Comparison of ENCODE assay signal across 14 cellular contexts in the genomic region with DNA sequence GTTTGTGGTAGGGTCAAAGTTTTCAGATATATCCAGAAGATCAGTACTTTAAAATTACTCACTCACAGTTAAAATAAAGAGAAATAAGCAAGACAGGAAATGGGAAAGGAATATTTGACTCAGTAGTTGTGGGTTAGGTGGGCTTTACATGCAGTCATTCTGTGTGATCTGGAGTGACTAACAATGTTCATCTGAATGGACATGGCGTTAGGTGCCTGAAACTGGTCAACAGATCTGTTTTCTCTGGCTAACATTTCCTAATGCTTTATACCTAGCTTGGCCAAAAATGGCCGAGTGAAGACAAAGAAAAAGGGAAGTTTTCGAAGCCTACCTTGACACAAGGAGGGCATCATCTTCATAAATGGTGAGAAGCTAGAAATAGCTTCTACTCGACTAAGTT.
A peak's percentile ranks its signal among the peaks of the same experiment; 100 is the strongest.
DNase-seq lines count a peak whose midpoint lies in the region; ATAC-seq and TF ChIP-seq lines count a peak whose summit lies in the region.
"Had no signal": no experiment of that assay in that cellular context is flagged by ENCODE, and none has a peak within 500 bp of the region (broad histone marks: within the 10 kb centered on the region; RNA-seq: fewer than 3 reads in every experiment).

No MANE protein-coding gene starts in this region.

- TF ChIP-seq CTCF in natural killer cell (IDR thresholded peaks at IDR 0.05): no peak

- CTCF ChIA-PET in activated CD4-positive, alpha-beta T cell treated with anti-CD3 and anti-CD28 coated beads for 36 hours (lab: Charles Lee): interaction anchor here (0.7 to 2.4 kb wide), 20 partner anchors 11 to 260 kb away, joined by 3 to 27 read pairs (median 5); no protein-coding TSS in a partner anchor

- peaks cover 33% of the 10 kb centered on the region for H3K36me3 Mint-ChIP-seq in activated CD4-positive, alpha-beta T cell treated with anti-CD3 and anti-CD28 coated beads for 36 hours (ENCODE audit: low read depth)
- H3K36me3 Mint-ChIP-seq in natural killer cell treated with Interleukin-12 subunit alpha and Interleukin-12 subunit beta and Interleukin-15 and Interleukin-18, amount 100 ng/mL, for 72 hours: peaks cover 30% of the 10 kb centered on the region
- no peaks in the 10 kb centered on the region for H3K36me3 Mint-ChIP-seq in natural killer cell
- peaks cover 6% of the 10 kb centered on the region for H3K36me3 Mint-ChIP-seq in activated naive CD8-positive, alpha-beta T cell treated with anti-CD3 and anti-CD28 coated beads for 36 hours

- DNase-seq in activated CD4-positive, alpha-beta T cell treated with anti-CD3 and anti-CD28 coated beads for 36 hours: no peak
- no peak for DNase-seq in activated CD4-positive, alpha-beta T cell treated with anti-CD3 and anti-CD28 coated beads for 1 hour
- no peak for DNase-seq in natural killer cell treated with Interleukin-12 subunit alpha and Interleukin-12 subunit beta and Interleukin-15 and Interleukin-18, amount 100 ng/mL, for 72 hours (ENCODE audit: low spot score)
- DNase-seq in natural killer cell (no peak), Ammon's horn (ENCODE audit: low spot score) (no peak), D341Med (ENCODE audit: low spot score) (no peak)
- DNase-seq in activated naive CD8-positive, alpha-beta T cell treated with anti-CD3 and anti-CD28 coated beads for 36 hours: peak; percentile 3
- peak in 1 of 2 donors; percentile 33 for DNase-seq in stimulated activated naive CD8-positive, alpha-beta T cell treated with anti-CD3 and anti-CD28 coated beads, Interleukin-15, amount 100 ng/mL, for 72 hours
- DNase-seq: DMS153, NCI-H1092 treated with DMSO at 0.1 percent for 48 hours, NCI-H446, PC-3 had no signal

- ATAC-seq in activated CD4-positive, alpha-beta T cell treated with anti-CD3 and anti-CD28 coated beads for 36 hours: peak; percentile 4
- ATAC-seq in natural killer cell treated with Interleukin-12 subunit alpha and Interleukin-12 subunit beta and Interleukin-15 and Interleukin-18, amount 100 ng/mL, for 72 hours: peak in 1 of 2 donors; percentile 51
- no peak for ATAC-seq in natural killer cell
- peak; percentile 14 for ATAC-seq in stimulated activated naive CD8-positive, alpha-beta T cell treated with anti-CD3 and anti-CD28 coated beads, Interleukin-15, amount 100 ng/mL, for 72 hours
- ATAC-seq: K562 had no signal

- H3K9me3 Mint-ChIP-seq in activated CD4-positive, alpha-beta T cell treated with anti-CD3 and anti-CD28 coated beads for 36 hours (ENCODE audit: low read depth): peaks cover 16% of the 10 kb centered on the region
- H3K9me3 Mint-ChIP-seq in natural killer cell treated with Interleukin-12 subunit alpha and Interleukin-12 subunit beta and Interleukin-15 and Interleukin-18, amount 100 ng/mL, for 72 hours: peaks cover 8% of the 10 kb centered on the region
- peaks cover 0 to 2% of the 10 kb centered on the region in 2 donors for H3K9me3 Mint-ChIP-seq in natural killer cell
- H3K9me3 Mint-ChIP-seq in activated naive CD8-positive, alpha-beta T cell treated with anti-CD3 and anti-CD28 coated beads for 36 hours: peaks cover 9% of the 10 kb centered on the region
- peaks cover 0 to 13% of the 10 kb centered on the region in 2 donors for H3K9me3 Mint-ChIP-seq in stimulated activated naive CD8-positive, alpha-beta T cell treated with anti-CD3 and anti-CD28 coated beads, Interleukin-15, amount 100 ng/mL, for 72 hours
- H3K9me3 Mint-ChIP-seq: GM23338 had no signal

- H3K4me1 Mint-ChIP-seq in activated CD4-positive, alpha-beta T cell treated with anti-CD3 and anti-CD28 coated beads for 36 hours: peaks cover 77% of the 10 kb centered on the region
- peaks cover 65 to 66% of the 10 kb centered on the region in 2 donors for H3K4me1 Mint-ChIP-seq in natural killer cell treated with Interleukin-12 subunit alpha and Interleukin-12 subunit beta and Interleukin-15 and Interleukin-18, amount 100 ng/mL, for 72 hours (ENCODE audit: low read depth in 2 of 2)
- H3K4me1 Mint-ChIP-seq in natural killer cell: peaks cover 37 to 39% of the 10 kb centered on the region in 2 donors
- peaks cover 51% of the 10 kb centered on the region for H3K4me1 Mint-ChIP-seq in activated naive CD8-positive, alpha-beta T cell treated with anti-CD3 and anti-CD28 coated beads for 36 hours
- H3K4me1 Mint-ChIP-seq in stimulated activated naive CD8-positive, alpha-beta T cell treated with anti-CD3 and anti-CD28 coated beads, Interleukin-15, amount 100 ng/mL, for 72 hours: peaks cover 66% of the 10 kb centered on the region

- POLR2A ChIA-PET in activated CD4-positive, alpha-beta T cell treated with anti-CD3 and anti-CD28 coated beads for 36 hours (lab: Charles Lee): interaction anchor here (0.6 to 1.6 kb wide), 9 partner anchors 8 to 199 kb away, joined by 3 to 6 read pairs (median 3); no protein-coding TSS in a partner anchor

- peak overlapping the region; percentile 97 for H3K27ac Mint-ChIP-seq in activated CD4-positive, alpha-beta T cell treated with anti-CD3 and anti-CD28 coated beads for 36 hours
- H3K27ac Mint-ChIP-seq in natural killer cell treated with Interleukin-12 subunit alpha and Interleukin-12 subunit beta and Interleukin-15 and Interleukin-18, amount 100 ng/mL, for 72 hours: peak overlapping the region; percentile 96 to 99
- H3K27ac Mint-ChIP-seq in natural killer cell: peak overlapping the region in 1 of 2 donors; percentile 31
- peak overlapping the region; percentile 83 for H3K27ac Mint-ChIP-seq in activated naive CD8-positive, alpha-beta T cell treated with anti-CD3 and anti-CD28 coated beads for 36 hours
- peak overlapping the region in 1 of 2 donors; percentile 96 for H3K27ac Mint-ChIP-seq in stimulated activated naive CD8-positive, alpha-beta T cell treated with anti-CD3 and anti-CD28 coated beads, Interleukin-15, amount 100 ng/mL, for 72 hours
- H3K27ac Mint-ChIP-seq: GM23338 had no signal

- H3K4me3 Mint-ChIP-seq in activated CD4-positive, alpha-beta T cell treated with anti-CD3 and anti-CD28 coated beads for 36 hours: peak overlapping the region; percentile 53
- peak overlapping the region; percentile 81 for H3K4me3 Mint-ChIP-seq in natural killer cell treated with Interleukin-12 subunit alpha and Interleukin-12 subunit beta and Interleukin-15 and Interleukin-18, amount 100 ng/mL, for 72 hours
- H3K4me3 Mint-ChIP-seq in natural killer cell: no peak overlapping the region
- peak overlapping the region; percentile 6 for H3K4me3 Mint-ChIP-seq in activated naive CD8-positive, alpha-beta T cell treated with anti-CD3 and anti-CD28 coated beads for 36 hours
- peak overlapping the region; percentile 1 to 79 for H3K4me3 Mint-ChIP-seq in stimulated activated naive CD8-positive, alpha-beta T cell treated with anti-CD3 and anti-CD28 coated beads, Interleukin-15, amount 100 ng/mL, for 72 hours
- H3K4me3 Mint-ChIP-seq: GM23338 had no signal

- H3K27me3 Mint-ChIP-seq in activated CD4-positive, alpha-beta T cell treated with anti-CD3 and anti-CD28 coated beads for 36 hours: no peaks in the 10 kb centered on the region
- H3K27me3 Mint-ChIP-seq in natural killer cell treated with Interleukin-12 subunit alpha and Interleukin-12 subunit beta and Interleukin-15 and Interleukin-18, amount 100 ng/mL, for 72 hours: no peaks in the 10 kb centered on the region
- no peaks in the 10 kb centered on the region for H3K27me3 Mint-ChIP-seq in natural killer cell (ENCODE audit: low read depth in 2 of 2)
- H3K27me3 Mint-ChIP-seq in activated naive CD8-positive, alpha-beta T cell treated with anti-CD3 and anti-CD28 coated beads for 36 hours: no peaks in the 10 kb centered on the region
- H3K27me3 Mint-ChIP-seq in stimulated activated naive CD8-positive, alpha-beta T cell treated with anti-CD3 and anti-CD28 coated beads, Interleukin-15, amount 100 ng/mL, for 72 hours: no peaks in the 10 kb centered on the region

- intact Hi-C loops in activated CD4-positive, alpha-beta T cell treated with anti-CD3 and anti-CD28 coated beads for 36 hours (cut with DNase I, micrococcal nuclease): loop anchor here (5.0 to 10.0 kb wide), 4 partner anchors 54 to 1499 kb away; partner anchors contain the start of gene TBC1D5 (in 1 of the 2)
- intact Hi-C loops in natural killer cell (cut with micrococcal nuclease): loop anchor here (5.0 kb wide), 3 partner anchors 111 to 184 kb away; no protein-coding TSS in a partner anchor

Comparison
In these comparisons a context has a peak if more than half of its experiments do, and no peak if none do; other contexts are left out.
1. ATAC-seq: peak in activated CD4-positive, alpha-beta T cell treated with anti-CD3 and anti-CD28 coated beads for 36 hours (single experiment) and stimulated activated naive CD8-positive, alpha-beta T cell treated with anti-CD3 and anti-CD28 coated beads, Interleukin-15, amount 100 ng/mL, for 72 hours (single experiment); none in natural killer cell (0 of 3).